ENCODE assay signal across 9 cellular contexts in the genomic region with DNA sequence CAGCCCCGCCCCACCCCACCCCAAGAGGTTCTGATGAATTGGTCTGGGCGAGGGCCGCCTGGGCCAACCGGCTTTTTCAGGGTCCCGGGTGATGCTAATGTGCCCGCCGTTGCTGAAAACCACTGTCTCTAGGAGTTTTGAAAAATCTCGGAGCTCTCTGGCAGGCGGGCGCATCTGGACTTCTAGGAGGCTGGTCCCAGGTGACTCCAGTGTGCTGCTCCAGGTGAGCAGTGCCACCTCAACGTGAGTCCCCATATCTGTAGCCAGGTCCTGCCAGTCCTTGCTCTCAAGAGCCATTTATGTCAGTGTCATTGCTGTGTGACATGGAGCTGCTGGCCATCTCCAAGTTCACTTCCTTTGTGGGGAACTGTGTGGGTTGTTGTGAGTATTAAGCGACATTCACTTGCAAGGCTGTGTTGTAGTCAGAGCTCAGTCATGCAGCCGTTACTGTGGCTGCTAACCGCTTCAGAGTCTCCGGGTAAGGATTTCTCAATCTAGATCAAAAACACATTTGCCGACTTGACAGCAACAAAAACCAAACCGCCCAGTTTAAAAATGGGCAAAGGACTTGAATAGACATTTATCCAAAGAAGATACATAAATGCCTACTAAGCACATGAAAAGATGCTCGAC. TPM values are rescaled to one million over a fixed set of nuclear protein-coding genes. Genes with fewer than 3 reads are reported as not detected.
DNase-seq lines count a peak whose midpoint lies in the region; ATAC-seq and TF ChIP-seq lines count a peak whose summit lies in the region.
"Had no signal": no experiment of that assay in that cellular context is flagged by ENCODE, and none has a peak within 500 bp of the region (broad histone marks: within the 10 kb centered on the region; RNA-seq: fewer than 3 reads in every experiment).

A gene (minus strand): TSS at position 361 of the 633 bp plus-strand sequence. CDS start 8,264 bp downstream, outside the sequence.

- H3K9me3 Mint-ChIP-seq in activated CD8-positive, alpha-beta T cell treated with anti-CD3 and anti-CD28 coated beads for 36 hours: no peaks in the 10 kb centered on the region

- peak within 1 kb of the TSS; percentile 78 for H3K27ac Mint-ChIP-seq in activated CD8-positive, alpha-beta T cell treated with anti-CD3 and anti-CD28 coated beads for 36 hours

- no peaks in the 10 kb centered on the region for H3K36me3 Mint-ChIP-seq in activated CD8-positive, alpha-beta T cell treated with anti-CD3 and anti-CD28 coated beads for 36 hours (ENCODE audit: low read depth)
- H3K36me3 Mint-ChIP-seq: brain had no signal

- H3K27me3 ChIP-seq in neutrophil (peaks cover 35% of the 10 kb centered on the region), thymus (ENCODE audit: control insufficient read depth, insufficient read depth) (peaks cover 3% of the 10 kb centered on the region)

- CTCF ChIA-PET in activated CD8-positive, alpha-beta T cell treated with anti-CD3 and anti-CD28 coated beads for 36 hours (lab: Charles Lee): interaction anchor here (0.7 to 2.9 kb wide), 7 partner anchors 56 to 356 kb away, joined by 3 to 10 read pairs (median 5); no protein-coding TSS in a partner anchor

- H3K4me3 Mint-ChIP-seq in activated CD8-positive, alpha-beta T cell treated with anti-CD3 and anti-CD28 coated beads for 36 hours: peak within 1 kb of the TSS; percentile 77

- WGBS in thymus: 4% methylated on average over 18 of the region's 18 CpGs

- TF ChIP-seq CTCF in activated CD8-positive, alpha-beta T cell treated with anti-CD3 and anti-CD28 coated beads for 36 hours (IDR thresholded peaks at IDR 0.05): no peak
- TF ChIP-seq CTCF in neutrophil (IDR thresholded peaks at IDR 0.05): no peak

- H3K4me1 ChIP-seq in neutrophil (ENCODE audit: control insufficient read depth in 1 of 2, insufficient read depth in 1 of 2, low read depth in 1 of 2, low read length in 1 of 2): peaks cover 19 to 20% of the 10 kb centered on the region in 2 experiments
- H3K4me1 ChIP-seq in thymus (ENCODE audit: control insufficient read depth, insufficient read depth, low read length): peaks cover 9% of the 10 kb centered on the region

- peaks cover 11% of the 10 kb centered on the region for H3K4me1 Mint-ChIP-seq in activated CD8-positive, alpha-beta T cell treated with anti-CD3 and anti-CD28 coated beads for 36 hours (ENCODE audit: low read depth)

- peak; percentile 98 for DNase-seq in Jurkat, Clone E6-1 (ENCODE audit: low read depth, low spot score)
- DNase-seq in activated CD8-positive, alpha-beta T cell treated with anti-CD3 and anti-CD28 coated beads for 36 hours: peak; percentile 84
- DNase-seq in NCI-H187 (lab: John Stamatoyannopoulos, UW): no peak
- no peak for DNase-seq in midbrain (lab: John Stamatoyannopoulos, UW)
- DNase-seq in left lobe of liver (ENCODE audit: low spot score): no peak

- H3K36me3 ChIP-seq in neutrophil: no peaks in the 10 kb centered on the region
- no peaks in the 10 kb centered on the region for H3K36me3 ChIP-seq in thymus (ENCODE audit: control insufficient read depth, insufficient read depth)

- intact Hi-C loops in activated CD8-positive, alpha-beta T cell treated with anti-CD3 and anti-CD28 coated beads for 36 hours (cut with micrococcal nuclease): no loop called here

- peaks cover 8% of the 10 kb centered on the region for H3K27me3 Mint-ChIP-seq in activated CD8-positive, alpha-beta T cell treated with anti-CD3 and anti-CD28 coated beads for 36 hours

- ATAC-seq in activated CD8-positive, alpha-beta T cell treated with anti-CD3 and anti-CD28 coated beads for 36 hours: peak; percentile 94
- ATAC-seq in esophagus mucosa (peak; percentile 43), left lobe of liver (no peak)

- H3K27ac ChIP-seq in neutrophil (no peak within 1 kb of the TSS), thymus (ENCODE audit: low read depth) (peak within 1 kb of the TSS; percentile 25)

- POLR2A ChIA-PET in activated CD8-positive, alpha-beta T cell treated with anti-CD3 and anti-CD28 coated beads for 36 hours (lab: Charles Lee): interaction anchor here (0.7 to 1.4 kb wide), 5 partner anchors 11 to 530 kb away, joined by 3 to 4 read pairs (median 3); no protein-coding TSS in a partner anchor

- H3K4me3 ChIP-seq in Jurkat, Clone E6-1 (ENCODE audit: low read length): peak within 1 kb of the TSS; percentile 64
- H3K4me3 ChIP-seq in neutrophil (ENCODE audit: low read depth in 1 of 2, low read length in 1 of 2) (peak within 1 kb of the TSS; percentile 53 to 65), thymus (ENCODE audit: low read length) (peak within 1 kb of the TSS; percentile 62)

- H3K9me3 ChIP-seq in neutrophil (no peaks in the 10 kb centered on the region), thymus (ENCODE audit: control insufficient read depth) (no peaks in the 10 kb centered on the region)

RNA-seq across cellular contexts. Expression of the gene that starts here (rescaled TPM):
- 48.4 TPM for polyA plus RNA-seq in Jurkat, Clone E6-1 (2012; ENCODE audit: insufficient read depth, insufficient read length)
- under 1 TPM in 1 of 2 experiments, not detected in 1; 0.18 TPM for total RNA-seq in activated CD8-positive, alpha-beta T cell treated with anti-CD3 and anti-CD28 coated beads for 36 hours
- total RNA-seq in esophagus mucosa (not detected), left lobe of liver (not detected)
- polyA plus RNA-seq in thymus: 1.5 TPM

Comparison
In these comparisons a context has a peak if more than half of its experiments do, and no peak if none do; other contexts are left out.
1. Peak in DNase-seq and ATAC-seq in activated CD8-positive, alpha-beta T cell treated with anti-CD3 and anti-CD28 coated beads for 36 hours; RNA of the gene not detected or under 1 TPM.
2. Peak in ATAC-seq in esophagus mucosa; RNA of the gene not detected or under 1 TPM.